Comparison of ENCODE assay signal across 8 cellular contexts in genomic region chr10:86757110-86757790, GRCh38. TPM values are rescaled to one million over a fixed set of nuclear protein-coding genes. Genes with fewer than 3 reads are reported as not detected.
DNase-seq lines count a peak whose midpoint lies in the region; ATAC-seq and TF ChIP-seq lines count a peak whose summit lies in the region.

No MANE protein-coding gene starts in this region.

- no peaks in the 10 kb centered on the region for H3K9me3 ChIP-seq in CD8-positive, alpha-beta T cell (ENCODE audit: low read length)
- no peaks in the 10 kb centered on the region for H3K9me3 ChIP-seq in HEK293 (ENCODE audit: control insufficient read depth, insufficient read depth, low read depth, low read length)
- no peaks in the 10 kb centered on the region for H3K9me3 ChIP-seq in Peyer's patch
- H3K9me3 ChIP-seq in iPS-18c (ENCODE audit: control insufficient read depth, insufficient read depth, low read length): no peaks in the 10 kb centered on the region

- no peak overlapping the region for H3K27ac ChIP-seq in CD8-positive, alpha-beta T cell (ENCODE audit: low read depth, low read length)
- peak overlapping the region; percentile 95 for H3K27ac ChIP-seq in HEK293 (ENCODE audit: extremely low read depth, low read depth, low read length)
- peak overlapping the region; percentile 82 to 98 (median 94) for H3K27ac ChIP-seq in Peyer's patch
- peak overlapping the region; percentile 60 to 97 (median 90) for H3K27ac ChIP-seq in skin epidermis

- H3K27me3 Mint-ChIP-seq in CD8-positive, alpha-beta T cell (ENCODE audit: low read depth): peaks cover 23% of the 10 kb centered on the region

- intact Hi-C loops in CD8-positive, alpha-beta T cell (cut with DNase I, micrococcal nuclease): loop anchor here (2.0 to 10.0 kb wide), 5 partner anchors 215 to 360 kb away; partner anchors contain the start of genes GLUD1 (in 1 of the 2), SHLD2 (in 1 of the 2) and WAPL (in 1 of the 2)

- H3K36me3 Mint-ChIP-seq in CD8-positive, alpha-beta T cell: peaks cover 3% of the 10 kb centered on the region

- peak overlapping the region; percentile 92 for H3K4me3 Mint-ChIP-seq in CD8-positive, alpha-beta T cell

- DNase-seq in CD8-positive, alpha-beta T cell: peak in 4 of 7 experiments; percentile 1 to 53 (median 10)
- DNase-seq in Peyer's patch (peak; percentile 23 to 63 (median 53)), astrocyte of the cerebellum (ENCODE audit: low read depth) (no peak), NCI-H510A treated with DMSO at 0.1 percent for 48 hours (lab: John Stamatoyannopoulos, UW) (no peak)

- TF ChIP-seq CTCF in CD8-positive, alpha-beta T cell (IDR thresholded peaks at IDR 0.05): no peak
- peak; percentile 13; the same call in 1 of the 2 replicates for TF ChIP-seq CTCF in HEK293 (tag by site-specific recombination; IDR thresholded peaks at IDR 0.05)
- TF ChIP-seq CTCF in Peyer's patch (IDR thresholded peaks at IDR 0.05): peak in 3 of 6 experiments; percentile 20 to 42 (median 39)
- TF ChIP-seq CTCF in astrocyte of the cerebellum (IDR thresholded peaks at IDR 0.05; ENCODE audit: low read depth, low read length, missing control alignments): peak; percentile 47

- CTCF ChIA-PET in CD8-positive, alpha-beta T cell (lab: Charles Lee): interaction anchor here (1.0 kb wide), 1 partner anchor 78 kb away, joined by 3 read pairs; no protein-coding TSS in a partner anchor
- CTCF ChIA-PET in HEK293 (lab: Yijun Ruan, JAX): interaction anchor here (0.6 to 1.9 kb wide), 6 partner anchors 18 to 127 kb away, joined by 3 to 7 read pairs (median 3); no protein-coding TSS in a partner anchor

- in situ Hi-C loops in astrocyte of the cerebellum (cut with HindIII; ENCODE audit: low sequenced_read_pairs): no loop called here

- peak overlapping the region; percentile 48 for H3K4me3 ChIP-seq in CD8-positive, alpha-beta T cell (ENCODE audit: low read depth, low read length)
- H3K4me3 ChIP-seq in HEK293 (ENCODE audit: low read depth, low read length) (peak overlapping the region; percentile 70), Peyer's patch (peak overlapping the region; percentile 69 to 91 (median 84)), astrocyte of the cerebellum (ENCODE audit: low read depth, low read length) (peak overlapping the region; percentile 73), iPS-18c (ENCODE audit: insufficient read depth, low read depth, low read length) (peak overlapping the region; percentile 73), skin epidermis (peak overlapping the region; percentile 65 to 91 (median 84))

- H3K9me3 Mint-ChIP-seq in CD8-positive, alpha-beta T cell: no peaks in the 10 kb centered on the region

- no peaks in the 10 kb centered on the region for H3K27me3 ChIP-seq in CD8-positive, alpha-beta T cell (ENCODE audit: insufficient read depth, low read length)
- H3K27me3 ChIP-seq in Peyer's patch: no peaks in the 10 kb centered on the region

- POLR2A ChIA-PET in CD8-positive, alpha-beta T cell (lab: Charles Lee): interaction anchor here (2.7 kb wide), 1 partner anchor 46 kb away, joined by 17 read pairs; no protein-coding TSS in a partner anchor
- POLR2A ChIA-PET in HEK293 (lab: Yijun Ruan, JAX): interaction anchor here (0.6 to 2.5 kb wide), 6 partner anchors 13 to 335 kb away, joined by 3 to 9 read pairs (median 6); no protein-coding TSS in a partner anchor

- H3K4me1 ChIP-seq in CD8-positive, alpha-beta T cell (ENCODE audit: insufficient read depth, low read length): peaks cover 15% of the 10 kb centered on the region
- H3K4me1 ChIP-seq in HEK293 (ENCODE audit: control insufficient read depth, insufficient read depth, low read length) (peaks cover 3% of the 10 kb centered on the region; the same call in 1 of the 2 replicates), Peyer's patch (peaks cover 0 to 36% (median 3%) of the 10 kb centered on the region in 4 donors)

- H3K36me3 ChIP-seq in CD8-positive, alpha-beta T cell (ENCODE audit: insufficient read depth, low read length): no peaks in the 10 kb centered on the region
- H3K36me3 ChIP-seq in HEK293 (ENCODE audit: control insufficient read depth in 2 of 2, insufficient read depth in 1 of 2, low read length in 2 of 2) (no peaks in the 10 kb centered on the region; a peak in 1 of 3 replicates), Peyer's patch (no peaks in the 10 kb centered on the region)

- H3K4me1 Mint-ChIP-seq in CD8-positive, alpha-beta T cell (ENCODE audit: low read depth): peaks cover 31% of the 10 kb centered on the region

- no peak for ATAC-seq in CD8-positive, alpha-beta T cell
- no peak for ATAC-seq in HG02798 (IDR thresholded peaks at IDR 0.05; ENCODE audit: poor library complexity, unreplicated experiment)

- peak overlapping the region; percentile 63 for H3K27ac Mint-ChIP-seq in CD8-positive, alpha-beta T cell

- peak in 1 of 2 donors; percentile 34 for TF ChIP-seq POLR2A in Peyer's patch (IDR thresholded peaks at IDR 0.05)

TF ChIP-seq in HEK293, 187 proteins besides CTCF, POLR2A, EP300 and RAD21 (continues in another document):
- TF ChIP-seq ZNF639 (tag by site-specific recombination; IDR thresholded peaks at IDR 0.05) (no peak), ZNF223 (tag by site-specific recombination; IDR thresholded peaks at IDR 0.05) (peak; percentile 82), GLIS2 (tag by site-specific recombination; IDR thresholded peaks at IDR 0.05) (peak; percentile 69), ZNF629 (tag by site-specific recombination; IDR thresholded peaks at IDR 0.05) (peak; percentile 65; the same call in 1 of the 2 replicates), SP2 (tag by site-specific recombination; IDR thresholded peaks at IDR 0.05) (peak; percentile 39), REST (tag by site-specific recombination; IDR thresholded peaks at IDR 0.05) (peak; percentile 10; the same call in 1 of the 2 replicates), ZNF404 (tag by site-specific recombination; IDR thresholded peaks at IDR 0.05) (no peak), ZEB2 (tag by site-specific recombination; IDR thresholded peaks at IDR 0.05) (peak; percentile 51; the same call in 1 of the 2 replicates), SP7 (tag by site-specific recombination; IDR thresholded peaks at IDR 0.05) (peak; percentile 13; the same call in 1 of the 2 replicates), ZNF394 (tag by site-specific recombination; IDR thresholded peaks at IDR 0.05; ENCODE audit: borderline replicate concordance) (0 out of 2 replicates have a peak, but pooled peaks have one; percentile 32), ZNF350 (tag by site-specific recombination; IDR thresholded peaks at IDR 0.05) (no peak), PRDM4 (tag by site-specific recombination; IDR thresholded peaks at IDR 0.05) (peak; percentile 26; the same call in 1 of the 2 replicates), HOXC10 (CRISPR knock-in tag; IDR thresholded peaks at IDR 0.05) (no peak), ZBTB17 (tag by site-specific recombination; IDR thresholded peaks at IDR 0.05) (peak; percentile 73)

RNA-seq across cellular contexts. Expression of gene BMPR1A, which starts 0.8 kb away (rescaled TPM):
- 1 to 10 TPM; 1.6 to 2.0 TPM for total RNA-seq in CD8-positive, alpha-beta T cell
- total RNA-seq in Peyer's patch: 10 to 100 TPM; 17.1 to 40.1 (median 24.9) TPM

Comparison
In these comparisons a context has a peak if more than half of its experiments do, and no peak if none do; other contexts are left out.
1. DNase-seq: peak in CD8-positive, alpha-beta T cell (4 of 7) and Peyer's patch (3 of 3); none in astrocyte of the cerebellum (single experiment) and NCI-H510A treated with DMSO at 0.1 percent for 48 hours (single experiment).
2. RNA of gene BMPR1A, which starts 0.8 kb away (total RNA-seq): 17.1 to 40.1 TPM in Peyer's patch; 1.6 to 2.0 TPM in CD8-positive, alpha-beta T cell; every median in the first group is over 4 times any median in the second.
3. Peak in every context shown above with its lines, with median percentiles within 50 percentile points of each other: H3K4me3 ChIP-seq.